Comparison of ENCODE assay signal across 13 cellular contexts in genomic region chr9:121023064-121023463, GRCh38. TPM values are rescaled to one million over a fixed set of nuclear protein-coding genes. Genes with fewer than 3 reads are reported as not detected.
DNase-seq lines count a peak whose midpoint lies in the region; ATAC-seq, FAIRE-seq and TF ChIP-seq lines count a peak whose summit lies in the region.
"Had no signal": no experiment of that assay in that cellular context is flagged by ENCODE, and none has a peak within 500 bp of the region (broad histone marks: within the 10 kb centered on the region; RNA-seq: fewer than 3 reads in every experiment).

No MANE protein-coding gene starts in this region.

- BruUV-seq in Calu3 (replicated peaks; lab: Mats Ljungman, UMichigan) = no TSS peak
- no TSS peak for BruUV-seq in K562 (replicated peaks; lab: Mats Ljungman, UMichigan)

- H3K4me2 ChIP-seq in K562 (ENCODE audit: insufficient read depth, low read length) = no peak overlapping the region

- no peak for TF ChIP-seq CTCF in Calu3 (IDR thresholded peaks at IDR 0.05; ENCODE audit: unreplicated experiment)
- TF ChIP-seq CTCF in K562 (IDR thresholded peaks at IDR 0.05 in 2 of 3, conservative IDR thresholded peaks at IDR 0.05 in 1 of 3; ENCODE audit: insufficient read depth in 2 of 3, low read depth in 1 of 3, low read length in 3 of 3) = peak; percentile 16 to 40 (median 26); a peak in 3 of 6 replicates

- no peak overlapping the region for H3K4me3 ChIP-seq in K562
- H3K4me3 ChIP-seq: heart right ventricle, stomach had no signal

- H3K27me3 ChIP-seq in K562 (ENCODE audit: control insufficient read depth in 2 of 2, insufficient read depth in 2 of 2, low read length in 2 of 2) = no peaks in the 10 kb centered on the region; a peak in 1 of 5 replicates
- H3K27me3 ChIP-seq: heart right ventricle, stomach had no signal

- H3K4me1 ChIP-seq in K562 (replicated peaks in 1 of 2; ENCODE audit: control insufficient read depth in 2 of 2, insufficient read depth in 2 of 2, low read length in 2 of 2) = no peaks in the 10 kb centered on the region
- H3K4me1 ChIP-seq: heart right ventricle had no signal

- H3K79me2 ChIP-seq in K562 (ENCODE audit: control insufficient read depth, insufficient read depth, low read length) = no peaks in the 10 kb centered on the region

- WGBS in K562 (ENCODE audit: insufficient coverage, low coverage, missing lambda C conversion rate) = 0% methylated on average over 1 of the region's 1 CpG

- no peaks in the 10 kb centered on the region for H3K9me3 ChIP-seq in K562 (replicated peaks; ENCODE audit: control insufficient read depth, insufficient read depth, low read depth, low read length)
- H3K9me3 ChIP-seq: stomach had no signal

- peak in 1 of 2 experiments; percentile 27; a peak in 1 of 4 replicates for TF ChIP-seq RAD21 in K562 (CRISPR knock-in tag; conservative IDR thresholded peaks at IDR 0.05 in 1 of 2, IDR thresholded peaks at IDR 0.05 in 1 of 2)

- no peak overlapping the region for H3K9ac ChIP-seq in K562 (ENCODE audit: insufficient read depth in 1 of 2, low read depth in 2 of 2, low read length in 2 of 2)

- FAIRE-seq in K562 (lab: Jason Lieb, UNC) = no peak

- no peak overlapping the region for H3K4me3 Mint-ChIP-seq in Calu3 (ENCODE audit: low read depth, unreplicated experiment)

- POLR2A ChIA-PET in K562 (lab: Yijun Ruan, JAX) = interaction anchor here (0.6 kb wide), 1 partner anchor 12 kb away, joined by 3 read pairs; no protein-coding TSS in a partner anchor

- DNase-seq in Calu3 (peak; percentile 33), HT-29 (ENCODE audit: low spot score) (peak; percentile 38), K562 (ENCODE audit: extremely low read depth in 1 of 4, low spot score in 3 of 4) (peak in 1 of 4 experiments; percentile 11), left kidney (ENCODE audit: low read depth, low spot score) (peak; percentile 28), NCI-H2196 treated with DMSO at 0.1 percent for 48 hours (lab: John Stamatoyannopoulos, UW; ENCODE audit: unreplicated experiment) (no peak), NCI-H524 treated with DMSO at 0.1 percent for 48 hours (lab: John Stamatoyannopoulos, UW) (no peak)
- DNase-seq: activated CD8-positive, alpha-beta memory T cell treated with anti-CD3 and anti-CD28 coated beads for 24 hours; heart right ventricle; NCI-H1417 treated with DMSO at 0.1 percent for 48 hours; stomach had no signal

- H4K20me1 ChIP-seq in K562 (replicated peaks; ENCODE audit: control insufficient read depth, insufficient read depth, low read length) = no peaks in the 10 kb centered on the region

- no peaks in the 10 kb centered on the region for H3K27me3 Mint-ChIP-seq in Calu3 (ENCODE audit: unreplicated experiment)

- no peak for TF ChIP-seq EP300 in K562 (IDR thresholded peaks at IDR 0.05; ENCODE audit: low read length)

- CTCF ChIA-PET in Calu3 (lab: Charles Lee) (interaction anchor here (0.5 to 1.0 kb wide), 5 partner anchors 33 to 350 kb away, joined by 3 to 9 read pairs (median 5); no protein-coding TSS in a partner anchor), K562 (lab: Yijun Ruan, JAX; ENCODE audit: low intra/inter-chr PET ratio) (no interaction called here)

- no peaks in the 10 kb centered on the region for H3K9me3 Mint-ChIP-seq in Calu3 (ENCODE audit: low read depth, unreplicated experiment)
- H3K9me3 Mint-ChIP-seq: activated naive CD4-positive, alpha-beta T cell treated with anti-CD3 and anti-CD28 coated beads, Interleukin-2, amount 50 U/mL, for 72 hours had no signal

- peaks cover 32% of the 10 kb centered on the region for H3K4me1 Mint-ChIP-seq in Calu3 (ENCODE audit: low read depth, unreplicated experiment)

- in situ Hi-C loops in K562 (cut with MboI) = no loop called here

- TF ChIP-seq POLR2A in K562 (conservative IDR thresholded peaks at IDR 0.05) = no peak

- no peak overlapping the region for H2AFZ ChIP-seq in K562 (ENCODE audit: low read depth, low read length)

- peaks cover 4% of the 10 kb centered on the region for H3K36me3 Mint-ChIP-seq in Calu3 (ENCODE audit: insufficient read depth, unreplicated experiment)
- H3K36me3 Mint-ChIP-seq: activated naive CD4-positive, alpha-beta T cell treated with anti-CD3 and anti-CD28 coated beads, Interleukin-2, amount 50 U/mL, for 72 hours had no signal

- ATAC-seq in K562 (0 out of 3 replicates have a peak, but pooled peaks have one; percentile 56), GM18868 (IDR thresholded peaks at IDR 0.05; ENCODE audit: unreplicated experiment) (no peak), GM21825 (IDR thresholded peaks at IDR 0.05; ENCODE audit: unreplicated experiment) (no peak)
- ATAC-seq: activated naive CD4-positive, alpha-beta T cell treated with anti-CD3 and anti-CD28 coated beads, Interleukin-2, amount 50 U/mL, for 72 hours; heart right ventricle had no signal

- peak overlapping the region; percentile 60 for H3K27ac Mint-ChIP-seq in Calu3 (ENCODE audit: unreplicated experiment)
- H3K27ac Mint-ChIP-seq: activated naive CD4-positive, alpha-beta T cell treated with anti-CD3 and anti-CD28 coated beads, Interleukin-2, amount 50 U/mL, for 72 hours had no signal

- no peaks in the 10 kb centered on the region for H3K36me3 ChIP-seq in K562 (ENCODE audit: control insufficient read depth, insufficient read depth, low read length)

- intact Hi-C loops in Calu3 (cut with micrococcal nuclease; ENCODE audit: unreplicated experiment) (no loop called here), K562 (cut with micrococcal nuclease) (no loop called here)

- H3K27ac ChIP-seq in K562 (ENCODE audit: extremely low read depth, low read depth, low read length) = no peak overlapping the region
- H3K27ac ChIP-seq: heart right ventricle, stomach had no signal

- no peaks in the 10 kb centered on the region for H3K9me1 ChIP-seq in K562 (ENCODE audit: control insufficient read depth, insufficient read depth, low read length)

TF ChIP-seq in K562, 482 proteins besides CTCF, POLR2A, EP300 and RAD21:
- TF ChIP-seq ZNF57 (CRISPR knock-in tag; IDR thresholded peaks at IDR 0.05) = no peak
- 0 out of 2 replicates have a peak, but pooled peaks have one; percentile 9 for TF ChIP-seq SMC3 (conservative IDR thresholded peaks at IDR 0.05; ENCODE audit: insufficient read depth, low read depth, low read length)

RNA-seq across cellular contexts. Expression of gene C5, which starts 27.0 kb away (rescaled TPM):
- total RNA-seq in Calu3 (2022) (9.2 and 12.3 TPM in 2 replicates), K562 (2014; rRNA removed) (0.41 and 0.86 TPM in 2 replicates), K562 (2014; rRNA removed; fragmentation: Illumina TruSeq; extraction: Trizol) (0.51 and 0.65 TPM in 2 replicates), K562 (2015; rRNA removed; fragmentation: Illumina TruSeq; extraction: Trizol) (0.79 and 0.91 TPM in 2 replicates), K562 (2021) (0.42 and 0.56 TPM in 2 replicates)
- total RNA-seq in HT-29 (2014; rRNA removed; shearing (Covaris generic)) = 0.08 and 0.33 TPM in 2 replicates
- total RNA-seq in K562 (2011; cell fraction: chromatin; rRNA removed; ENCODE audit: low replicate concordance) = 0.19 and 0.65 TPM in 2 replicates
- total RNA-seq in K562 (2011; cell fraction: nucleolus; rRNA removed) = 0.13 TPM in 1 of 2 replicates, not detected in the other
- 0.08 and 0.22 TPM in 2 replicates for total RNA-seq in K562 (2011; cell fraction: nucleoplasm; rRNA removed)
- polyA plus RNA-seq in K562 (2011; rRNA removed) (0.50 and 0.62 TPM in 2 replicates), K562 (2014; fragmentation: Illumina TruSeq; extraction: Trizol) (0.32 and 0.34 TPM in 2 replicates), K562 (2014; fragmentation: Nextera tagmentation; extraction: Ambion mirVana) (under 1 TPM; 0.08 to 0.15 TPM), K562 (2014; rRNA removed) (0.27 and 0.81 TPM in 2 replicates)
- polyA plus RNA-seq in K562 (2011; cell fraction: cytosol; rRNA removed) = 0.06 and 0.16 TPM in 2 replicates
- 0.27 and 0.31 TPM in 2 replicates for polyA plus RNA-seq in K562 (2011; cell fraction: nucleus; rRNA removed)
- polyA plus RNA-seq in K562 (2012) = 0.39 and 1.6 TPM in 2 replicates
- polyA minus RNA-seq in K562 (2011; rRNA and poly(A)+ RNA removed) = 0.56 and 1.4 TPM in 2 replicates
- polyA minus RNA-seq in K562 (2011; cell fraction: cytosol; rRNA and poly(A)+ RNA removed) = 2.5 TPM in 1 of 2 replicates, not detected in the other
- polyA minus RNA-seq in K562 (2011; cell fraction: nucleus; rRNA and poly(A)+ RNA removed) = 0.40 and 1.1 TPM in 2 replicates

RNA-seq across cellular contexts. Expression of gene CNTRL, which starts 51.7 kb away (rescaled TPM):
- 11.2 and 11.5 TPM in 2 replicates for total RNA-seq in Calu3 (2022)
- 4.7 and 7.4 TPM in 2 replicates for total RNA-seq in HT-29 (2014; rRNA removed; shearing (Covaris generic))
- total RNA-seq in K562 (2011; cell fraction: chromatin; rRNA removed; ENCODE audit: low replicate concordance) = 21.2 and 121 TPM in 2 replicates
- total RNA-seq in K562 (2011; cell fraction: nucleolus; rRNA removed) = 6.3 and 12.8 TPM in 2 replicates
- total RNA-seq in K562 (2011; cell fraction: nucleoplasm; rRNA removed) = 24.6 and 27.5 TPM in 2 replicates
- 16.9 and 18.3 TPM in 2 replicates for total RNA-seq in K562 (2014; rRNA removed)
- total RNA-seq in K562 (2014; rRNA removed; fragmentation: Illumina TruSeq; extraction: Trizol) = 28.9 and 34.2 TPM in 2 replicates
- 25.8 and 27.3 TPM in 2 replicates for total RNA-seq in K562 (2015; rRNA removed; fragmentation: Illumina TruSeq; extraction: Trizol)
- total RNA-seq in K562 (2021) = 19.0 and 20.5 TPM in 2 replicates
- polyA plus RNA-seq in K562 (2011; rRNA removed) = 25.4 and 28.0 TPM in 2 replicates
- 9.7 and 12.7 TPM in 2 replicates for polyA plus RNA-seq in K562 (2011; cell fraction: cytosol; rRNA removed)
- polyA plus RNA-seq in K562 (2011; cell fraction: nucleus; rRNA removed) = 28.5 and 31.2 TPM in 2 replicates
- polyA plus RNA-seq in K562 (2012) = 15.4 and 26.7 TPM in 2 replicates
- 22.2 and 24.0 TPM in 2 replicates for polyA plus RNA-seq in K562 (2014; fragmentation: Illumina TruSeq; extraction: Trizol)
- 10 to 100 TPM in 1 of 2 experiments, 1 to 10 TPM in 1; 9.2 to 10.5 TPM for polyA plus RNA-seq in K562 (2014; fragmentation: Nextera tagmentation; extraction: Ambion mirVana)
- 16.1 and 19.1 TPM in 2 replicates for polyA plus RNA-seq in K562 (2014; rRNA removed)
- 39.5 and 47.9 TPM in 2 replicates for polyA minus RNA-seq in K562 (2011; rRNA and poly(A)+ RNA removed)
- 15.1 and 15.9 TPM in 2 replicates for polyA minus RNA-seq in K562 (2011; cell fraction: cytosol; rRNA and poly(A)+ RNA removed)
- polyA minus RNA-seq in K562 (2011; cell fraction: nucleus; rRNA and poly(A)+ RNA removed) = 24.4 and 48.9 TPM in 2 replicates

Comparison
In these comparisons a context has a peak if more than half of its experiments do, and no peak if none do; other contexts are left out.
1. DNase-seq: peak in Calu3 (single experiment), HT-29 (single experiment) and left kidney (single experiment); none in NCI-H2196 treated with DMSO at 0.1 percent for 48 hours (single experiment) and NCI-H524 treated with DMSO at 0.1 percent for 48 hours (single experiment).